Comparison of ENCODE assay signal across 2 cellular contexts in the genomic region with DNA sequence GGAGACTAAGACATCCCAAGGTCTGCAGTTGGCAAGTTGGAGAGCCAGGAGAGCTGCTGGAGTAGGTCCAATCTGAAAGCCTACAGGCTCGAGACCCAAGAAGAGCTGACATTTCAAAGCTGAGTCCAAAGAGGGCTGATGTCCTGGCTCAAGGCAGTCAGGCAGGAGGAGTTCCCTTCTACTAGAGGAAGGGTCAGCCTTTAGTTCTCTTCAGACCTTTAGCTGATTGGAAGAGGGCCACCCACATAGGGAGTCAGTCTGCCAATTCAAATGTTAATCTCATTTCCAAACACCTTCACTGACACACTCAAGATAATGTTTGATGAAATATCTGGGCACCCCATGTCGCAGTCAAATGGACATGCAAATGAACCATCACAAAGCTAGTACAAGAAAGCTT.
TF ChIP-seq lines count a peak whose summit lies in the region.

No MANE protein-coding gene starts in this region.

TF ChIP-seq in IMR-90, 13 proteins besides CTCF, POLR2A, EP300 and RAD21 (continued from another document):
- TF ChIP-seq RFX5 (IDR thresholded peaks at IDR 0.05; ENCODE audit: low read depth, low read length): no peak
- TF ChIP-seq MAZ (IDR thresholded peaks at IDR 0.05; ENCODE audit: borderline replicate concordance, low read depth, low read length): no peak
- TF ChIP-seq MXI1 (IDR thresholded peaks at IDR 0.05; ENCODE audit: borderline replicate concordance, low read depth, low read length): no peak
- TF ChIP-seq NFE2L2 (IDR thresholded peaks at IDR 0.05; ENCODE audit: low read depth, low read length): no peak
- no peak for TF ChIP-seq MAFK (IDR thresholded peaks at IDR 0.05; ENCODE audit: low read depth, low read length)
- TF ChIP-seq, protein P1, sequence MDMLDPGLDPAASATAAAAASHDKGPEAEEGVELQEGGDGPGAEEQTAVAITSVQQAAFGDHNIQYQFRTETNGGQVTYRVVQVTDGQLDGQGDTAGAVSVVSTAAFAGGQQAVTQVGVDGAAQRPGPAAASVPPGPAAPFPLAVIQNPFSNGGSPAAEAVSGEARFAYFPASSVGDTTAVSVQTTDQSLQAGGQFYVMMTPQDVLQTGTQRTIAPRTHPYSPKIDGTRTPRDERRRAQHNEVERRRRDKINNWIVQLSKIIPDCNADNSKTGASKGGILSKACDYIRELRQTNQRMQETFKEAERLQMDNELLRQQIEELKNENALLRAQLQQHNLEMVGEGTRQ (IDR thresholded peaks at IDR 0.05; ENCODE audit: low read depth, low read length): no peak
- TF ChIP-seq CEBPB (IDR thresholded peaks at IDR 0.05; ENCODE audit: low read depth, low read length): no peak
- TF ChIP-seq RCOR1 (IDR thresholded peaks at IDR 0.05; ENCODE audit: insufficient replicate concordance, low read length): no peak
- TF ChIP-seq SMC3 (IDR thresholded peaks at IDR 0.05; ENCODE audit: low read depth, low read length): no peak

TF ChIP-seq in WTC11, 78 proteins besides CTCF, POLR2A, EP300 and RAD21 (continued from another document):
- TF ChIP-seq, protein P2, sequence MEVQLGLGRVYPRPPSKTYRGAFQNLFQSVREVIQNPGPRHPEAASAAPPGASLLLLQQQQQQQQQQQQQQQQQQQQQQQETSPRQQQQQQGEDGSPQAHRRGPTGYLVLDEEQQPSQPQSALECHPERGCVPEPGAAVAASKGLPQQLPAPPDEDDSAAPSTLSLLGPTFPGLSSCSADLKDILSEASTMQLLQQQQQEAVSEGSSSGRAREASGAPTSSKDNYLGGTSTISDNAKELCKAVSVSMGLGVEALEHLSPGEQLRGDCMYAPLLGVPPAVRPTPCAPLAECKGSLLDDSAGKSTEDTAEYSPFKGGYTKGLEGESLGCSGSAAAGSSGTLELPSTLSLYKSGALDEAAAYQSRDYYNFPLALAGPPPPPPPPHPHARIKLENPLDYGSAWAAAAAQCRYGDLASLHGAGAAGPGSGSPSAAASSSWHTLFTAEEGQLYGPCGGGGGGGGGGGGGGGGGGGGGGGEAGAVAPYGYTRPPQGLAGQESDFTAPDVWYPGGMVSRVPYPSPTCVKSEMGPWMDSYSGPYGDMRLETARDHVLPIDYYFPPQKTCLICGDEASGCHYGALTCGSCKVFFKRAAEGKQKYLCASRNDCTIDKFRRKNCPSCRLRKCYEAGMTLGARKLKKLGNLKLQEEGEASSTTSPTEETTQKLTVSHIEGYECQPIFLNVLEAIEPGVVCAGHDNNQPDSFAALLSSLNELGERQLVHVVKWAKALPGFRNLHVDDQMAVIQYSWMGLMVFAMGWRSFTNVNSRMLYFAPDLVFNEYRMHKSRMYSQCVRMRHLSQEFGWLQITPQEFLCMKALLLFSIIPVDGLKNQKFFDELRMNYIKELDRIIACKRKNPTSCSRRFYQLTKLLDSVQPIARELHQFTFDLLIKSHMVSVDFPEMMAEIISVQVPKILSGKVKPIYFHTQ (CRISPR knock-in tag; IDR thresholded peaks at IDR 0.05): no peak
